Comparison of ENCODE assay signal across 19 cellular contexts in genomic region chr3:177547953-177548352, GRCh38.
"Had no signal": no experiment of that assay in that cellular context is flagged by ENCODE, and none has a peak within 500 bp of the region (broad histone marks: within the 10 kb centered on the region; RNA-seq: fewer than 3 reads in every experiment).

No MANE protein-coding gene starts in this region.

- H3K9me3 ChIP-seq: ascending aorta, breast epithelium, tibial artery, vagina had no signal

- H3K4me1 ChIP-seq: foreskin keratinocyte, vagina had no signal

- H3K27ac Mint-ChIP-seq: activated T-helper 2 cell treated with anti-CD3 and anti-CD28 coated beads, Interferon-gamma antibody, Interleukin-2, Interleukin-4, amounts not matched to agents 10 μg/mL and 5 μg/mL and 100 μg/mL, durations not matched to agents 14 hours and 24 hours and 36 hours; dendritic cell treated with granulocyte-macrophage colony-stimulating factor and Interleukin-4, amounts not matched to agents 40 ng/mL and 50 ng/mL, for 4 days; nephron; stimulated activated effector memory CD8-positive, alpha-beta T cell treated with anti-CD3 and anti-CD28 coated beads, Interleukin-12 subunit alpha, Interleukin-12 subunit beta, amount 100 ng/mL, for 72 hours; T-helper 17 cell had no signal

- H3K27me3 Mint-ChIP-seq: dendritic cell treated with granulocyte-macrophage colony-stimulating factor and Interleukin-4, amounts not matched to agents 40 ng/mL and 50 ng/mL, for 4 days; effector memory CD8-positive, alpha-beta T cell; T-helper 17 cell had no signal

- ATAC-seq: effector memory CD8-positive, alpha-beta T cell; foreskin keratinocyte; left ventricle myocardium superior; stimulated activated effector memory CD8-positive, alpha-beta T cell treated with anti-CD3 and anti-CD28 coated beads, Interleukin-12 subunit alpha, Interleukin-12 subunit beta, amount 100 ng/mL, for 72 hours; T-helper 17 cell had no signal

- H3K36me3 ChIP-seq: ascending aorta, breast epithelium, tibial artery, vagina, WERI-Rb-1 had no signal

- DNase-seq: activated T-cell treated with anti-CD3 and anti-CD28 coated beads for 4 hours; cerebellar nuclear complex; effector memory CD8-positive, alpha-beta T cell; foreskin keratinocyte; glutamatergic neuron; left ventricle myocardium superior; mesenchymal stem cell; stimulated activated CD4-positive, alpha-beta T cell treated with anti-CD3 and anti-CD28 coated beads, Interleukin-12 subunit alpha, Interleukin-12 subunit beta, amount 100 ng/mL, for 4 hours; stimulated activated CD4-positive, alpha-beta T cell treated with anti-CD3 and anti-CD28 coated beads, Interleukin-2, amount 100 ng/mL, for 24 hours; T-helper 17 cell; tibial artery; WERI-Rb-1 had no signal

- H3K36me3 Mint-ChIP-seq: stimulated activated effector memory CD8-positive, alpha-beta T cell treated with anti-CD3 and anti-CD28 coated beads, Interleukin-12 subunit alpha, Interleukin-12 subunit beta, amount 100 ng/mL, for 72 hours had no signal

- H3K4me3 Mint-ChIP-seq: dendritic cell treated with granulocyte-macrophage colony-stimulating factor and Interleukin-4, amounts not matched to agents 40 ng/mL and 50 ng/mL, for 4 days; effector memory CD8-positive, alpha-beta T cell; nephron; stimulated activated effector memory CD8-positive, alpha-beta T cell treated with anti-CD3 and anti-CD28 coated beads, Interleukin-12 subunit alpha, Interleukin-12 subunit beta, amount 100 ng/mL, for 72 hours had no signal

- H3K9me3 Mint-ChIP-seq: activated T-helper 2 cell treated with anti-CD3 and anti-CD28 coated beads, Interferon-gamma antibody, Interleukin-2, Interleukin-4, amounts not matched to agents 10 μg/mL and 5 μg/mL and 100 μg/mL, durations not matched to agents 14 hours and 24 hours and 36 hours; dendritic cell treated with granulocyte-macrophage colony-stimulating factor and Interleukin-4, amounts not matched to agents 40 ng/mL and 50 ng/mL, for 4 days; effector memory CD8-positive, alpha-beta T cell; nephron; stimulated activated effector memory CD8-positive, alpha-beta T cell treated with anti-CD3 and anti-CD28 coated beads, Interleukin-12 subunit alpha, Interleukin-12 subunit beta, amount 100 ng/mL, for 72 hours had no signal

- H3K4me3 ChIP-seq: ascending aorta, breast epithelium, tibial artery, vagina had no signal

- H3K27ac ChIP-seq: ascending aorta, breast epithelium, foreskin keratinocyte, vagina, WERI-Rb-1 had no signal

- H3K27me3 ChIP-seq: ascending aorta, breast epithelium, foreskin keratinocyte, tibial artery, vagina had no signal
